In the genomic region with DNA sequence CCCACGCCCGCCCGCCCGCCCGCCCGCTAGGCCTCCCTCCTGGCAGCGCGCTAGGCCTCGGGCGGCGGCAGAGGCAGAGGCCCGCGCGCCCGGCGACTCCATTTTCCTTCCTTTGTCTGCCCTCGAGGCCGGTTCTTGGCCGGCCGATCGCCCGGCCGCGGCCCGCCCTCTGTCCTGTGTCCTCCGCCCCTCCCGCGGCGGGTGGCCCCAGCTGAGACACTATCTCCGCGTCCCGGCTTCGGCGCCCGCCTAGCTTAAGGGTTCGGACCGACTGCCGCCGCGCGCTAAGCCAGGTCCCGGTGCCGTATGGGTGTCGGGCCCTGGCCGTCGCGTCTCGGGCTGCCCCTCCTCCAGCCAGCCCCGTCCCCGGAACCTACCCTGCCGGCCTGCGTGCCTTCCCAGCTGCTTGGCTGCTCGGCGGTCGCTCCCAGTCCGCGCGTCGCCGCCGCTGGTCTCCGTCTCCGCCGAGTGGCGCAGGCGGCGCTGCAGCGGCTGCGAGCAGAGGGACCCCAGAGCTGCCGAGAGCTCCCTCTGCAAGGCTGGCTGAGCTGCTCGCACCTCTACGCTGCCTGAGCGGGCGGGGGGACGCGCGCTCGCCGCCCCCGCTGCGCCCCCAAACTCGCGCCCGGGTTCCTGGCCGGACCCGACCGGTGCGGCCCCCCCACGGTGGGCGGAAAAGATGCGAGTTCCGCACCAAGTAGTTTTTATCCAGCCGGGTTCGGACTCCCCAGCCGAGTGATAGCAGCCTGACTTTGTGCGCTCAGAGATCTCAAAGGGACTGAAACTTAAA, we compare ENCODE assay signal across 1 cellular context.
TF ChIP-seq lines count a peak whose summit lies in the region.

No MANE protein-coding gene starts in this region.

TF ChIP-seq in HEK293, 187 proteins besides CTCF, POLR2A, EP300 and RAD21 (continued from another document):
- TF ChIP-seq ZBTB1 (tag by site-specific recombination; IDR thresholded peaks at IDR 0.05) (no peak), GLI4 (tag by site-specific recombination; IDR thresholded peaks at IDR 0.05) (0 out of 2 replicates have a peak, but pooled peaks have one; percentile 18), ZNF121 (tag by site-specific recombination; IDR thresholded peaks at IDR 0.05) (0 out of 2 replicates have a peak, but pooled peaks have one; percentile 21), KLF7 (tag by site-specific recombination; IDR thresholded peaks at IDR 0.05; ENCODE audit: borderline replicate concordance) (peak; percentile 40; the same call in 1 of the 2 replicates), ZNF843 (tag by site-specific recombination; IDR thresholded peaks at IDR 0.05) (0 out of 2 replicates have a peak, but pooled peaks have one; percentile 24), GLIS2 (tag by site-specific recombination; IDR thresholded peaks at IDR 0.05) (peak; percentile 37; the same call in 1 of the 2 replicates), EGR2 (tag by site-specific recombination; IDR thresholded peaks at IDR 0.05; ENCODE audit: low read depth) (no peak), ZBTB17 (tag by site-specific recombination; IDR thresholded peaks at IDR 0.05) (peak; percentile 93), ZBTB21 (tag by site-specific recombination; IDR thresholded peaks at IDR 0.05) (no peak), ZFHX2 (tag by site-specific recombination; conservative IDR thresholded peaks at IDR 0.05) (peak; percentile 53), HOXC10 (CRISPR knock-in tag; IDR thresholded peaks at IDR 0.05) (0 out of 2 replicates have a peak, but pooled peaks have one; percentile 32), ZFP41 (tag by site-specific recombination; IDR thresholded peaks at IDR 0.05; ENCODE audit: borderline replicate concordance) (no peak), YY2 (tag by site-specific recombination; IDR thresholded peaks at IDR 0.05) (peak; percentile 44; the same call in 1 of the 2 replicates), ZNF202 (tag by site-specific recombination; IDR thresholded peaks at IDR 0.05; ENCODE audit: borderline replicate concordance) (no peak)
- TF ChIP-seq, protein P1, sequence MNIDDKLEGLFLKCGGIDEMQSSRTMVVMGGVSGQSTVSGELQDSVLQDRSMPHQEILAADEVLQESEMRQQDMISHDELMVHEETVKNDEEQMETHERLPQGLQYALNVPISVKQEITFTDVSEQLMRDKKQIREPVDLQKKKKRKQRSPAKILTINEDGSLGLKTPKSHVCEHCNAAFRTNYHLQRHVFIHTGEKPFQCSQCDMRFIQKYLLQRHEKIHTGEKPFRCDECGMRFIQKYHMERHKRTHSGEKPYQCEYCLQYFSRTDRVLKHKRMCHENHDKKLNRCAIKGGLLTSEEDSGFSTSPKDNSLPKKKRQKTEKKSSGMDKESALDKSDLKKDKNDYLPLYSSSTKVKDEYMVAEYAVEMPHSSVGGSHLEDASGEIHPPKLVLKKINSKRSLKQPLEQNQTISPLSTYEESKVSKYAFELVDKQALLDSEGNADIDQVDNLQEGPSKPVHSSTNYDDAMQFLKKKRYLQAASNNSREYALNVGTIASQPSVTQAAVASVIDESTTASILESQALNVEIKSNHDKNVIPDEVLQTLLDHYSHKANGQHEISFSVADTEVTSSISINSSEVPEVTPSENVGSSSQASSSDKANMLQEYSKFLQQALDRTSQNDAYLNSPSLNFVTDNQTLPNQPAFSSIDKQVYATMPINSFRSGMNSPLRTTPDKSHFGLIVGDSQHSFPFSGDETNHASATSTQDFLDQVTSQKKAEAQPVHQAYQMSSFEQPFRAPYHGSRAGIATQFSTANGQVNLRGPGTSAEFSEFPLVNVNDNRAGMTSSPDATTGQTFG (tag by site-specific recombination; IDR thresholded peaks at IDR 0.05; ENCODE audit: borderline replicate concordance), result no peak
- TF ChIP-seq, protein P2, sequence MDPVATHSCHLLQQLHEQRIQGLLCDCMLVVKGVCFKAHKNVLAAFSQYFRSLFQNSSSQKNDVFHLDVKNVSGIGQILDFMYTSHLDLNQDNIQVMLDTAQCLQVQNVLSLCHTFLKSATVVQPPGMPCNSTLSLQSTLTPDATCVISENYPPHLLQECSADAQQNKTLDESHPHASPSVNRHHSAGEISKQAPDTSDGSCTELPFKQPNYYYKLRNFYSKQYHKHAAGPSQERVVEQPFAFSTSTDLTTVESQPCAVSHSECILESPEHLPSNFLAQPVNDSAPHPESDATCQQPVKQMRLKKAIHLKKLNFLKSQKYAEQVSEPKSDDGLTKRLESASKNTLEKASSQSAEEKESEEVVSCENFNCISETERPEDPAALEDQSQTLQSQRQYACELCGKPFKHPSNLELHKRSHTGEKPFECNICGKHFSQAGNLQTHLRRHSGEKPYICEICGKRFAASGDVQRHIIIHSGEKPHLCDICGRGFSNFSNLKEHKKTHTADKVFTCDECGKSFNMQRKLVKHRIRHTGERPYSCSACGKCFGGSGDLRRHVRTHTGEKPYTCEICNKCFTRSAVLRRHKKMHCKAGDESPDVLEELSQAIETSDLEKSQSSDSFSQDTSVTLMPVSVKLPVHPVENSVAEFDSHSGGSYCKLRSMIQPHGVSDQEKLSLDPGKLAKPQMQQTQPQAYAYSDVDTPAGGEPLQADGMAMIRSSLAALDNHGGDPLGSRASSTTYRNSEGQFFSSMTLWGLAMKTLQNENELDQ (tag by site-specific recombination; IDR thresholded peaks at IDR 0.05; ENCODE audit: low read depth), result no peak
- TF ChIP-seq, protein P3, sequence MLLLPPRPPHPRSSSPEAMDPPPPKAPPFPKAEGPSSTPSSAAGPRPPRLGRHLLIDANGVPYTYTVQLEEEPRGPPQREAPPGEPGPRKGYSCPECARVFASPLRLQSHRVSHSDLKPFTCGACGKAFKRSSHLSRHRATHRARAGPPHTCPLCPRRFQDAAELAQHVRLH (tag by site-specific recombination; IDR thresholded peaks at IDR 0.05), result peak; percentile 44; the same call in 1 of the 2 replicates
- TF ChIP-seq, protein P4, sequence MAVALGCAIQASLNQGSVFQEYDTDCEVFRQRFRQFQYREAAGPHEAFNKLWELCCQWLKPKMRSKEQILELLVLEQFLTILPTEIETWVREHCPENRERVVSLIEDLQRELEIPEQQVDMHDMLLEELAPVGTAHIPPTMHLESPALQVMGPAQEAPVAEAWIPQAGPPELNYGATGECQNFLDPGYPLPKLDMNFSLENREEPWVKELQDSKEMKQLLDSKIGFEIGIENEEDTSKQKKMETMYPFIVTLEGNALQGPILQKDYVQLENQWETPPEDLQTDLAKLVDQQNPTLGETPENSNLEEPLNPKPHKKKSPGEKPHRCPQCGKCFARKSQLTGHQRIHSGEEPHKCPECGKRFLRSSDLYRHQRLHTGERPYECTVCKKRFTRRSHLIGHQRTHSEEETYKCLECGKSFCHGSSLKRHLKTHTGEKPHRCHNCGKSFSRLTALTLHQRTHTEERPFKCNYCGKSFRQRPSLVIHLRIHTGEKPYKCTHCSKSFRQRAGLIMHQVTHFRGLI (tag by site-specific recombination; IDR thresholded peaks at IDR 0.05), result 0 out of 2 replicates have a peak, but pooled peaks have one; percentile 15
- TF ChIP-seq, protein P5, sequence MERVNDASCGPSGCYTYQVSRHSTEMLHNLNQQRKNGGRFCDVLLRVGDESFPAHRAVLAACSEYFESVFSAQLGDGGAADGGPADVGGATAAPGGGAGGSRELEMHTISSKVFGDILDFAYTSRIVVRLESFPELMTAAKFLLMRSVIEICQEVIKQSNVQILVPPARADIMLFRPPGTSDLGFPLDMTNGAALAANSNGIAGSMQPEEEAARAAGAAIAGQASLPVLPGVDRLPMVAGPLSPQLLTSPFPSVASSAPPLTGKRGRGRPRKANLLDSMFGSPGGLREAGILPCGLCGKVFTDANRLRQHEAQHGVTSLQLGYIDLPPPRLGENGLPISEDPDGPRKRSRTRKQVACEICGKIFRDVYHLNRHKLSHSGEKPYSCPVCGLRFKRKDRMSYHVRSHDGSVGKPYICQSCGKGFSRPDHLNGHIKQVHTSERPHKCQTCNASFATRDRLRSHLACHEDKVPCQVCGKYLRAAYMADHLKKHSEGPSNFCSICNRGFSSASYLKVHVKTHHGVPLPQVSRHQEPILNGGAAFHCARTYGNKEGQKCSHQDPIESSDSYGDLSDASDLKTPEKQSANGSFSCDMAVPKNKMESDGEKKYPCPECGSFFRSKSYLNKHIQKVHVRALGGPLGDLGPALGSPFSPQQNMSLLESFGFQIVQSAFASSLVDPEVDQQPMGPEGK (tag by site-specific recombination; IDR thresholded peaks at IDR 0.05), result peak; percentile 57
